15 cellular contexts compared by ENCODE assay signal in genomic region chr9:123753669-123754307, GRCh38.
"Had no signal": no experiment of that assay in that cellular context is flagged by ENCODE, and none has a peak within 500 bp of the region (broad histone marks: within the 10 kb centered on the region; RNA-seq: fewer than 3 reads in every experiment).

No MANE protein-coding gene starts in this region.

- H3K9me3 ChIP-seq: stomach, thoracic aorta had no signal

- H3K27ac Mint-ChIP-seq: activated CD4-positive, alpha-beta memory T cell treated with anti-CD3 and anti-CD28 coated beads for 36 hours; activated naive CD8-positive, alpha-beta T cell treated with anti-CD3 and anti-CD28 coated beads for 36 hours; endodermal cell; T-helper 2 cell treated with Interferon-gamma antibody and Interleukin-4, amounts not matched to agents 5 μg/mL and 100 μg/mL, for 36 hours had no signal

- H3K27me3 Mint-ChIP-seq: activated CD4-positive, alpha-beta memory T cell treated with anti-CD3 and anti-CD28 coated beads for 36 hours; activated naive CD8-positive, alpha-beta T cell treated with anti-CD3 and anti-CD28 coated beads for 36 hours had no signal

- H3K9me3 Mint-ChIP-seq: activated CD4-positive, alpha-beta memory T cell treated with anti-CD3 and anti-CD28 coated beads for 36 hours; activated naive CD8-positive, alpha-beta T cell treated with anti-CD3 and anti-CD28 coated beads for 36 hours; activated T-cell treated with anti-CD3 and anti-CD28 coated beads, Interleukin-2, amount 50 U/mL, for 4 hours; endodermal cell; nephron; T-helper 2 cell treated with Interferon-gamma antibody and Interleukin-4, amounts not matched to agents 5 μg/mL and 100 μg/mL, for 36 hours had no signal

- ATAC-seq: activated T-cell treated with anti-CD3 and anti-CD28 coated beads, Interleukin-2, amount 50 U/mL, for 4 hours; esophagus mucosa had no signal

- DNase-seq: activated CD4-positive, alpha-beta memory T cell treated with anti-CD3 and anti-CD28 coated beads for 36 hours; activated CD4-positive, alpha-beta T cell treated with anti-CD3 and anti-CD28 coated beads for 1 hour; activated gamma-delta T cell; activated naive CD8-positive, alpha-beta T cell treated with anti-CD3 and anti-CD28 coated beads for 36 hours; activated T-cell treated with anti-CD3 and anti-CD28 coated beads, Interleukin-2, amount 50 U/mL, for 4 hours; brain microvascular endothelial cell; endodermal cell; hypothalamus; stimulated activated CD4-positive, alpha-beta T cell treated with anti-CD3 and anti-CD28 coated beads, Interleukin-4, amount 100 ng/mL, for 24 hours; stomach had no signal

- H3K36me3 ChIP-seq: brain microvascular endothelial cell had no signal

- H3K27me3 ChIP-seq: brain microvascular endothelial cell, stomach had no signal

- H3K4me3 ChIP-seq: lung, stomach, thoracic aorta had no signal

- H3K27ac ChIP-seq: brain microvascular endothelial cell, stomach, thoracic aorta had no signal

- H3K4me3 Mint-ChIP-seq: activated CD4-positive, alpha-beta memory T cell treated with anti-CD3 and anti-CD28 coated beads for 36 hours; activated naive CD8-positive, alpha-beta T cell treated with anti-CD3 and anti-CD28 coated beads for 36 hours; activated T-cell treated with anti-CD3 and anti-CD28 coated beads, Interleukin-2, amount 50 U/mL, for 4 hours; endodermal cell; nephron; T-helper 2 cell treated with Interferon-gamma antibody and Interleukin-4, amounts not matched to agents 5 μg/mL and 100 μg/mL, for 36 hours had no signal
